Comparison of ENCODE assay signal across 8 cellular contexts in genomic region chr17:75182569-75183436, GRCh38. TPM values are rescaled to one million over a fixed set of nuclear protein-coding genes. Genes with fewer than 3 reads are reported as not detected.
DNase-seq lines count a peak whose midpoint lies in the region; ATAC-seq and TF ChIP-seq lines count a peak whose summit lies in the region.

TSS of gene SUMO2 (minus strand) at chr17:75182959. CDS start at chr17:75182834, 125 bp downstream.

- H3K9me3 ChIP-seq in right lobe of liver, result no peaks in the 10 kb centered on the region

- peak within 1 kb of the TSS; percentile 85 to 97 (median 90) for H3K4me3 ChIP-seq in right lobe of liver

- DNase-seq in CD1c-positive myeloid dendritic cell (ENCODE audit: extremely low spot score), result peak; percentile 97
- peak; percentile 66 for DNase-seq in NCI-H748 treated with DMSO at 0.1 percent for 48 hours (lab: John Stamatoyannopoulos, UW)
- DNase-seq in activated CD4-positive, alpha-beta T cell treated with anti-CD3 and anti-CD28 coated beads, Interleukin-2, amount 50 U/mL, for 48 hours, result peak; percentile 95 to 96
- DNase-seq in dermis microvascular lymphatic vessel endothelial cell (ENCODE audit: low read depth in 2 of 2), result peak; percentile 93 to 97
- DNase-seq in right lobe of liver, result peak; percentile 94 to 96 (median 95)
- DNase-seq in stimulated activated CD4-positive, alpha-beta T cell treated with anti-CD3 and anti-CD28 coated beads, Interleukin-4, amount 100 ng/mL, for 24 hours, result peak; percentile 95

- H3K27me3 ChIP-seq in right lobe of liver, result no peaks in the 10 kb centered on the region

- TF ChIP-seq CTCF in right lobe of liver (IDR thresholded peaks at IDR 0.05), result peak in 2 of 4 donors; percentile 3 to 28

- peaks cover 0 to 16% (median 6%) of the 10 kb centered on the region in 4 donors for H3K4me1 ChIP-seq in right lobe of liver

- ATAC-seq in GM19395 (IDR thresholded peaks at IDR 0.05; ENCODE audit: unreplicated experiment), result peak; percentile 54
- ATAC-seq in HG03558 (IDR thresholded peaks at IDR 0.05; ENCODE audit: extremely low read depth, unreplicated experiment), result peak; percentile 47
- ATAC-seq in right lobe of liver, result peak; percentile 93 to 95 (median 94)

- intact Hi-C loops in right lobe of liver (cut with DNase I), result no loop called here

- H3K27ac ChIP-seq in right lobe of liver, result peak within 1 kb of the TSS; percentile 94 to 96 (median 96)

- peaks cover 0 to 13% (median 0%) of the 10 kb centered on the region in 4 donors for H3K36me3 ChIP-seq in right lobe of liver

- peak; percentile 74 for TF ChIP-seq POLR2A in right lobe of liver (IDR thresholded peaks at IDR 0.05)

- 6% methylated on average over 7 of the region's 92 CpGs for WGBS in right lobe of liver (ENCODE audit: insufficient coverage, low coverage, low lambda C conversion rate, missing lambda C conversion rate)

RNA-seq across cellular contexts. Expression of gene SUMO2, which starts in this region (rescaled TPM):
- total RNA-seq in dermis microvascular lymphatic vessel endothelial cell (90.8 and 94.6 TPM in 2 replicates), right lobe of liver (100 to 1,000 TPM in 3 of 6 experiments, 10 to 100 TPM in 3; 23.6 to 120 (median 108) TPM)

Comparison
In these comparisons a context has a peak if more than half of its experiments do, and no peak if none do; other contexts are left out.
1. Peak in every context shown above with its lines: DNase-seq, ATAC-seq, H3K4me3 ChIP-seq and H3K27ac ChIP-seq.